Comparison of ENCODE assay signal across 12 cellular contexts in the genomic region with DNA sequence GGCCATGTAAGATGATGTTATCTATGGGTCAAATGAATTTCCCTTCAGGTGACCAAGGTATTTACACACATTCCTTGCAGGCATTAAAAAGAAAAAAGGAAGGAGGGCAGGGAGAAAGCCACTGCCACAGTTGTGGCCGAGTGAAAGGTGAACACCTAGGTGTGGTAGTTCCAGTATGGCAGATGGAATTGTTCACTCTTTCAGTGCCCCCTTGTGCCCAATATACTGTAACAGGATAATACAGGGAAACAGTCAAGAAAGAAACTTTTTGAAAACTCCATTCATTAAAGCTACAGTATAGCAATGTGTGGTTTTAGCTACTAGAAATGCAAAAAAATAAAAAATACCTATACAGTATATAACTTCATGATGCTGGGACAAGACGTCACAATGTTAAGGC. TPM values are rescaled to one million over a fixed set of nuclear protein-coding genes. Genes with fewer than 3 reads are reported as not detected.
DNase-seq lines count a peak whose midpoint lies in the region; ATAC-seq and TF ChIP-seq lines count a peak whose summit lies in the region.
"Had no signal": no experiment of that assay in that cellular context is flagged by ENCODE, and none has a peak within 500 bp of the region (broad histone marks: within the 10 kb centered on the region; RNA-seq: fewer than 3 reads in every experiment).

No MANE protein-coding gene starts in this region.

- no peak overlapping the region for H3K4me3 ChIP-seq in LNCaP clone FGC (ENCODE audit: low read depth, low read length)
- no peak overlapping the region for H3K4me3 ChIP-seq in liver (ENCODE audit: low read depth in 1 of 3, low read length in 3 of 3)
- no peak overlapping the region for H3K4me3 ChIP-seq in H7 (ENCODE audit: insufficient read depth, low read depth, low read length)

- DNase-seq in Daoy (ENCODE audit: low read depth) (peak; percentile 5), LNCaP clone FGC (ENCODE audit: low read depth) (no peak), chondrocyte (ENCODE audit: low spot score) (no peak), OCI-M2 (lab: John Stamatoyannopoulos, UW; ENCODE audit: unreplicated experiment) (no peak), H7 (no peak), NCI-H2107 treated with DMSO at 0.1 percent for 48 hours (lab: John Stamatoyannopoulos, UW; ENCODE audit: unreplicated experiment) (no peak)
- DNase-seq: activated CD8-positive, alpha-beta T cell treated with anti-CD3 and anti-CD28 coated beads for 36 hours; EL; NCI-H1436 treated with DMSO at 0.1 percent for 48 hours had no signal

- TF ChIP-seq RAD21 in liver (IDR thresholded peaks at IDR 0.05): peak; percentile 83 to 88

- no peaks in the 10 kb centered on the region for H3K36me3 Mint-ChIP-seq in chondrocyte (ENCODE audit: low read depth)
- H3K36me3 Mint-ChIP-seq: memory B cell had no signal

- H3K4me1 ChIP-seq in liver (ENCODE audit: control insufficient read depth in 4 of 4, insufficient read depth in 4 of 4, low read length in 3 of 4): no peaks in the 10 kb centered on the region

- H3K36me3 ChIP-seq in liver (ENCODE audit: control insufficient read depth in 4 of 4, insufficient read depth in 3 of 4, low read depth in 1 of 4, low read length in 3 of 4) (no peaks in the 10 kb centered on the region), H7 (replicated peaks; ENCODE audit: control insufficient read depth, insufficient read depth, low read length) (no peaks in the 10 kb centered on the region)

- 41% methylated on average over 2 of the region's 2 CpGs for WGBS in liver

- no peak overlapping the region for H3K9ac ChIP-seq in liver (ENCODE audit: low read depth in 1 of 2, low read length in 2 of 2)

- no peaks in the 10 kb centered on the region for H3K9me3 ChIP-seq in liver (ENCODE audit: control insufficient read depth in 4 of 4, low read length in 3 of 4)

- H3K27me3 Mint-ChIP-seq in chondrocyte (ENCODE audit: low read depth): peaks cover 26% of the 10 kb centered on the region
- H3K27me3 Mint-ChIP-seq: activated CD8-positive, alpha-beta T cell treated with anti-CD3 and anti-CD28 coated beads for 36 hours; memory B cell had no signal

- TF ChIP-seq CTCF in LNCaP clone FGC (IDR thresholded peaks at IDR 0.05; ENCODE audit: control insufficient read depth, extremely low read depth, insufficient read depth) (peak; percentile 31; the same call in 1 of the 2 replicates), chondrocyte (IDR thresholded peaks at IDR 0.05) (peak; percentile 71), liver (IDR thresholded peaks at IDR 0.05; ENCODE audit: low read depth, low read length, missing input control) (peak; percentile 51)

- peaks cover 0 to 3% (median 1%) of the 10 kb centered on the region in 4 donors for H3K27me3 ChIP-seq in liver (ENCODE audit: control insufficient read depth in 4 of 4, insufficient read depth in 4 of 4, low read length in 3 of 4)
- H3K27me3 ChIP-seq in H7 (ENCODE audit: control insufficient read depth, insufficient read depth, low read length): no peaks in the 10 kb centered on the region

- no peak for ATAC-seq in HG03025 (IDR thresholded peaks at IDR 0.05; ENCODE audit: low FRiP score, unreplicated experiment)
- ATAC-seq: activated CD8-positive, alpha-beta T cell treated with anti-CD3 and anti-CD28 coated beads for 36 hours had no signal

- no peak overlapping the region for H3K27ac Mint-ChIP-seq in chondrocyte (ENCODE audit: unreplicated experiment)
- H3K27ac Mint-ChIP-seq: activated CD8-positive, alpha-beta T cell treated with anti-CD3 and anti-CD28 coated beads for 36 hours; memory B cell had no signal

- H3K4me3 Mint-ChIP-seq in chondrocyte (ENCODE audit: unreplicated experiment): no peak overlapping the region
- H3K4me3 Mint-ChIP-seq: activated CD8-positive, alpha-beta T cell treated with anti-CD3 and anti-CD28 coated beads for 36 hours; memory B cell had no signal

- no peak overlapping the region for H3K27ac ChIP-seq in liver (ENCODE audit: low read depth in 1 of 2, low read length in 2 of 2)

- no peaks in the 10 kb centered on the region for H3K9me3 Mint-ChIP-seq in chondrocyte (ENCODE audit: low read depth)

- no peaks in the 10 kb centered on the region for H3K4me1 Mint-ChIP-seq in chondrocyte (ENCODE audit: low read depth)
- H3K4me1 Mint-ChIP-seq: memory B cell had no signal

TF ChIP-seq in liver, 16 proteins besides CTCF, POLR2A, EP300 and RAD21:
- TF ChIP-seq EGR1 (IDR thresholded peaks at IDR 0.05; ENCODE audit: low read depth in 2 of 2) (no peak), JUND (IDR thresholded peaks at IDR 0.05) (no peak), YY1 (IDR thresholded peaks at IDR 0.05) (no peak), ZBTB33 (IDR thresholded peaks at IDR 0.05) (no peak), GABPA (IDR thresholded peaks at IDR 0.05 in 1 of 2, conservative IDR thresholded peaks at IDR 0.05 in 1 of 2) (no peak), HNF4G (IDR thresholded peaks at IDR 0.05) (no peak)
- TF ChIP-seq, protein P1, sequence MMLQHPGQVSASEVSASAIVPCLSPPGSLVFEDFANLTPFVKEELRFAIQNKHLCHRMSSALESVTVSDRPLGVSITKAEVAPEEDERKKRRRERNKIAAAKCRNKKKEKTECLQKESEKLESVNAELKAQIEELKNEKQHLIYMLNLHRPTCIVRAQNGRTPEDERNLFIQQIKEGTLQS (IDR thresholded peaks at IDR 0.05): no peak

RNA-seq across cellular contexts. Expression of gene BMP2, which starts 52.1 kb away (rescaled TPM):
- 1.8 and 2.5 TPM in 2 replicates for total RNA-seq in Daoy (2014; rRNA removed; shearing (Covaris generic))
- total RNA-seq in chondrocyte (0.85 to 1.1 TPM (median 0.92 TPM) in 3 replicates), liver (1 to 10 TPM; 2.0 to 3.5 TPM)
- polyA plus RNA-seq in liver: 1 to 10 TPM in 1 of 2 donors, under 1 TPM in 1; 0.83 to 2.0 TPM
- total RNA-seq in H7 (2014; rRNA removed; shearing (Covaris generic)): 5.9 and 13.0 TPM in 2 replicates
- total RNA-seq: activated CD8-positive, alpha-beta T cell treated with anti-CD3 and anti-CD28 coated beads for 36 hours had no signal
